8 cellular contexts compared by ENCODE assay signal in the genomic region with DNA sequence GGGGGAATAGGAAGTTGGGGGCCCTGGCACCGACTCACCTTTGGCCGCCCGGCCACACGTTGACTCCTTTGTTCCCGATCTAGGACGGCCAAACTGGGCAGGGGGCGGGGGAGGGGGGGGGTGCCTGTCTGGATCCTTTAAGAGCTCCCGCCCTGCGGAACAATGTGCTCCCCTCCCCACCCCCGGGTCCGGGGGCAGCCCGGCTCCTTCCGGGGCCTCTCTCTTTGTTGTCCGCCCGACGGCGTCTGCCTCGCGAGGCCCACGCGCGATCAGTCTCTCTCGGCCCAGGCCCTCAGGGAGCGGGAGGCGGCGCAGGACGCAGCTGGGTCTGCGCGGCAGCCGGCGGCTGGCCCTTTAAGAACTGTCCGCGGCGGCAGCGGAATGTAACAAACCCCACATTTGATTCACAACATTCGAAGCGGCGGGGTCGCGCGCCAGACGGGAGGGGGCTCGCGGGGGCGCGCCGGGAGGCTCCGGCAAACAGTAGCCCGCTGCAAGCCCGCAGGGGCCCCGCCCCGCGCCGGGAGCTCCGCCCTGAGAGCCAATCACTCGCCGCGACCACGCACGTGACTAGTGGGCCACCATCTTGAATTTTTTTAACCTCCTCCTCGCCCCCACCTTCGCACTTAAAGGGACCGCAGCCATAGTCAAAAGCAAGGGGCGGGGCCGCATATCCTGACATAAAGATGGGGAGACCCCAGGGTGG. TPM values are rescaled to one million over a fixed set of nuclear protein-coding genes. Genes with fewer than 3 reads are reported as not detected.
DNase-seq lines count a peak whose midpoint lies in the region; ATAC-seq, FAIRE-seq and TF ChIP-seq lines count a peak whose summit lies in the region.

A gene (minus strand): TSS at position 501 of the 706 bp plus-strand sequence. CDS start 4,930 bp downstream, outside the sequence.

- H3K4me2 ChIP-seq in OCI-LY1 (ENCODE audit: low read length) = peak within 1 kb of the TSS; percentile 95

- peaks cover 55% of the 10 kb centered on the region for H3K4me1 ChIP-seq in OCI-LY1 (ENCODE audit: insufficient read depth, low read length, severe bottlenecking)

- no peaks in the 10 kb centered on the region for H3K9me3 ChIP-seq in OCI-LY1 (ENCODE audit: low read length)

- no peak within 1 kb of the TSS for H2AFZ ChIP-seq in OCI-LY1 (ENCODE audit: low read length)

- peak within 1 kb of the TSS; percentile 94 for H3K4me3 ChIP-seq in OCI-LY1 (ENCODE audit: low read depth, low read length, poor library complexity, severe bottlenecking)

- H3K4me3 Mint-ChIP-seq in endothelial cell (ENCODE audit: unreplicated experiment) (peak within 1 kb of the TSS; percentile 96), mesothelial cell of epicardium (peak within 1 kb of the TSS; percentile 98)

- peak within 1 kb of the TSS; percentile 99 for H3K9ac ChIP-seq in OCI-LY1 (ENCODE audit: low read length)

- no peaks in the 10 kb centered on the region for H4K20me1 ChIP-seq in OCI-LY1 (ENCODE audit: insufficient read depth, low read length)

- H3K27me3 Mint-ChIP-seq in endothelial cell (ENCODE audit: unreplicated experiment) (peaks cover 23% of the 10 kb centered on the region), mesothelial cell of epicardium (ENCODE audit: low read depth) (no peaks in the 10 kb centered on the region)

- H3F3A ChIP-seq in OCI-LY1 (ENCODE audit: insufficient read depth, low read length) = no peaks in the 10 kb centered on the region

- H3K36me3 Mint-ChIP-seq in endothelial cell (ENCODE audit: low read depth, unreplicated experiment) = peaks cover 11% of the 10 kb centered on the region
- peaks cover 4% of the 10 kb centered on the region for H3K36me3 Mint-ChIP-seq in mesothelial cell of epicardium

- ATAC-seq in GM21526 (IDR thresholded peaks at IDR 0.05; ENCODE audit: low FRiP score, unreplicated experiment) = peak; percentile 49

- peaks cover 34% of the 10 kb centered on the region for H3K79me2 ChIP-seq in OCI-LY1 (ENCODE audit: insufficient read depth, low read length)

- H3K9me3 Mint-ChIP-seq in endothelial cell (ENCODE audit: unreplicated experiment) = no peaks in the 10 kb centered on the region
- no peaks in the 10 kb centered on the region for H3K9me3 Mint-ChIP-seq in mesothelial cell of epicardium

- H3K27me3 ChIP-seq in OCI-LY1 (ENCODE audit: insufficient read depth, low read length) = no peaks in the 10 kb centered on the region

- DNase-seq in D721Med (ENCODE audit: insufficient read length, low spot score) (peak; percentile 89), HuH-7 (ENCODE audit: low spot score) (peak; percentile 96), endothelial cell (ENCODE audit: low spot score) (peak; percentile 98), mesothelial cell of epicardium (ENCODE audit: low spot score in 2 of 2, unreplicated experiment in 2 of 2) (peak; percentile 96 to 99)
- peak; percentile 99 for DNase-seq in activated CD8-positive, alpha-beta memory T cell treated with anti-CD3 and anti-CD28 coated beads, Interleukin-2, amount 50 U/mL, for 4 hours
- DNase-seq in stimulated activated CD8-positive, alpha-beta memory T cell treated with anti-CD3 and anti-CD28 coated beads, Interleukin-15, amount 100 ng/mL, for 4 hours (ENCODE audit: low read depth in 2 of 2) = peak; percentile 97 to 98

- no peak for TF ChIP-seq CTCF in D721Med (IDR thresholded peaks at IDR 0.05; ENCODE audit: insufficient read depth, missing control alignments)
- TF ChIP-seq CTCF in OCI-LY1 (IDR thresholded peaks at IDR 0.05; ENCODE audit: low read length) = no peak
- no peak for TF ChIP-seq CTCF in endothelial cell (IDR thresholded peaks at IDR 0.05; ENCODE audit: unreplicated experiment)
- TF ChIP-seq CTCF in mesothelial cell of epicardium (IDR thresholded peaks at IDR 0.05; ENCODE audit: unreplicated experiment) = no peak

- H3K27ac Mint-ChIP-seq in endothelial cell (ENCODE audit: unreplicated experiment) (peak within 1 kb of the TSS; percentile 98), mesothelial cell of epicardium (peak within 1 kb of the TSS; percentile 100)

- H3K9me2 ChIP-seq in OCI-LY1 (ENCODE audit: low read depth, low read length) = no peaks in the 10 kb centered on the region

- FAIRE-seq in D721Med (lab: Jason Lieb, UNC) = no peak

- H3K27ac ChIP-seq in OCI-LY1 (ENCODE audit: low read depth, low read length, poor library complexity, severe bottlenecking) = peak within 1 kb of the TSS; percentile 96

- peaks cover 23% of the 10 kb centered on the region; the same call in 1 of the 2 replicates for H3K36me3 ChIP-seq in OCI-LY1 (ENCODE audit: insufficient read depth, low read length)

- H3K4me1 Mint-ChIP-seq in endothelial cell (ENCODE audit: unreplicated experiment) (peaks cover 63% of the 10 kb centered on the region), mesothelial cell of epicardium (peaks cover 50% of the 10 kb centered on the region)

RNA-seq across cellular contexts. Expression of the gene that starts here (rescaled TPM):
- 103 TPM for total RNA-seq in endothelial cell (ENCODE audit: unreplicated experiment)
- 161 to 169 TPM (median 169 TPM) in 3 replicates for total RNA-seq in mesothelial cell of epicardium

Comparison
In these comparisons a context has a peak if more than half of its experiments do, and no peak if none do; other contexts are left out.
1. Peak in every context shown above with its lines: DNase-seq, ATAC-seq, H3K4me3 ChIP-seq and H3K27ac ChIP-seq.